In the genomic region with DNA sequence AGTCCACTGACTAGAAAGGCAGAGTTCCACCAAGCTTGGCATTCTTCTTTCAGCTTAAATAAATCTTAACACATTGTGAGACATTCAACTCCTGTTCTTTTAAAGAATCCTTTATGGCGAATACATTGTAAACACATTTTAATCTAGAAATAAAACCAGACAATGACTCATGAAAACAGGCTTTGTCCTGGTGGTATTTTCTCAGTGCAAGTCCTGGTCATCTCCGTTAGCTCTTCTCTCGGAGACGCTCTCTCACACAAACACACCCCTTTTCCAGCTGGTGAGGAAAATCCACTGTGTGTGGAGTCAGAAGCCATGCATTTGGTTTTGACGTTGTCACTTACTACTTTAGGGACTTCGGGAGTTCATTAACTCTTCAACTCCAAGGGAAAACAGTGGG, we compare ENCODE assay signal across 19 cellular contexts.
DNase-seq lines count a peak whose midpoint lies in the region; ATAC-seq and TF ChIP-seq lines count a peak whose summit lies in the region.
"Had no signal": no experiment of that assay in that cellular context is flagged by ENCODE, and none has a peak within 500 bp of the region (broad histone marks: within the 10 kb centered on the region; RNA-seq: fewer than 3 reads in every experiment).

No MANE protein-coding gene starts in this region.

- H3K36me3 ChIP-seq in left ventricle myocardium inferior (peaks cover 33% of the 10 kb centered on the region), mammary epithelial cell (ENCODE audit: insufficient read depth, low read length) (no peaks in the 10 kb centered on the region)
- H3K36me3 ChIP-seq: neural progenitor cell had no signal

- H3K9ac ChIP-seq in mammary epithelial cell (ENCODE audit: insufficient read depth, low read length), result no peak overlapping the region
- H3K9ac ChIP-seq: BLaER1 treated with 17β-estradiol and CSF1 and Interleukin-3, amounts not matched to agents 10 nM and 100 nM; neural progenitor cell had no signal

- no peak for ATAC-seq in right cardiac atrium
- ATAC-seq: activated CD4-positive, alpha-beta T cell treated with anti-CD3 and anti-CD28 coated beads for 36 hours; HepG2; mucosa of descending colon had no signal

- H4K20me1 ChIP-seq in mammary epithelial cell (ENCODE audit: insufficient read depth, low read length), result no peaks in the 10 kb centered on the region
- H4K20me1 ChIP-seq: BLaER1 treated with 17β-estradiol and CSF1 and Interleukin-3, amounts not matched to agents 10 nM and 100 nM had no signal

- no peak overlapping the region for H3K4me3 Mint-ChIP-seq in chondrocyte (ENCODE audit: unreplicated experiment)
- H3K4me3 Mint-ChIP-seq: activated CD4-positive, alpha-beta T cell treated with anti-CD3 and anti-CD28 coated beads for 36 hours; activated naive CD8-positive, alpha-beta T cell; neural progenitor cell had no signal

- CTCF ChIA-PET in mammary epithelial cell (lab: Charles Lee; ENCODE audit: low non-redundant PET), result no interaction called here

- H3K4me2 ChIP-seq in mammary epithelial cell (ENCODE audit: insufficient read depth, low read depth, low read length), result no peak overlapping the region
- H3K4me2 ChIP-seq: BLaER1 treated with 17β-estradiol and CSF1 and Interleukin-3, amounts not matched to agents 10 nM and 100 nM; neural progenitor cell had no signal

- H3K27ac ChIP-seq in left ventricle myocardium inferior (replicated peaks) (peak overlapping the region; percentile 20), right cardiac atrium (ENCODE audit: low read length) (no peak overlapping the region), mammary epithelial cell (ENCODE audit: insufficient read depth, low read depth, low read length) (no peak overlapping the region), substantia nigra (ENCODE audit: low read depth, low read length, poor library complexity, severe bottlenecking) (no peak overlapping the region)
- H3K27ac ChIP-seq: BLaER1 treated with 17β-estradiol and CSF1 and Interleukin-3, amounts not matched to agents 10 nM and 100 nM; epithelial cell of prostate; neural progenitor cell had no signal

- H3K9me3 Mint-ChIP-seq in chondrocyte (ENCODE audit: low read depth), result no peaks in the 10 kb centered on the region
- H3K9me3 Mint-ChIP-seq: neural progenitor cell had no signal

- H3K79me2 ChIP-seq in mammary epithelial cell (ENCODE audit: insufficient read depth, low read length), result no peaks in the 10 kb centered on the region

- no peak overlapping the region for H3K4me3 ChIP-seq in left ventricle myocardium inferior
- no peak overlapping the region for H3K4me3 ChIP-seq in right cardiac atrium (ENCODE audit: low read length)
- no peak overlapping the region for H3K4me3 ChIP-seq in mammary epithelial cell (replicated peaks in 1 of 3; ENCODE audit: insufficient read depth in 1 of 3, low read depth in 2 of 3, low read length in 3 of 3)
- H3K4me3 ChIP-seq: BLaER1 treated with 17β-estradiol and CSF1 and Interleukin-3, amounts not matched to agents 10 nM and 100 nM; mucosa of descending colon; neural progenitor cell had no signal

- H3K27me3 Mint-ChIP-seq in chondrocyte (ENCODE audit: low read depth), result no peaks in the 10 kb centered on the region
- H3K27me3 Mint-ChIP-seq: activated CD4-positive, alpha-beta T cell treated with anti-CD3 and anti-CD28 coated beads for 36 hours; activated naive CD8-positive, alpha-beta T cell had no signal

- dilution Hi-C loops in mammary epithelial cell (cut with HindIII; ENCODE audit: low sequenced_read_pairs), result no loop called here

- intact Hi-C loops in left ventricle myocardium inferior (cut with micrococcal nuclease), result no loop called here
- intact Hi-C loops in right cardiac atrium (cut with DNase I), result no loop called here
- intact Hi-C loops in mammary epithelial cell (cut with micrococcal nuclease), result no loop called here

- peak overlapping the region; percentile 72 for H3K27ac Mint-ChIP-seq in chondrocyte (ENCODE audit: unreplicated experiment)
- H3K27ac Mint-ChIP-seq: activated CD4-positive, alpha-beta T cell treated with anti-CD3 and anti-CD28 coated beads for 36 hours; activated naive CD8-positive, alpha-beta T cell; neural progenitor cell had no signal

- H3K36me3 Mint-ChIP-seq in chondrocyte (ENCODE audit: low read depth), result no peaks in the 10 kb centered on the region

- no TSS peak for BruUV-seq in mammary epithelial cell (replicated peaks; lab: Mats Ljungman, UMichigan)

- H3K27me3 ChIP-seq in left ventricle myocardium inferior (ENCODE audit: low read depth) (no peaks in the 10 kb centered on the region), right cardiac atrium (ENCODE audit: control insufficient read depth, insufficient read depth) (no peaks in the 10 kb centered on the region), mammary epithelial cell (ENCODE audit: insufficient read depth, low read length) (no peaks in the 10 kb centered on the region)
- H3K27me3 ChIP-seq: BLaER1 treated with 17β-estradiol and CSF1 and Interleukin-3, amounts not matched to agents 10 nM and 100 nM; neural progenitor cell had no signal

- no peak for DNase-seq in left ventricle myocardium inferior
- DNase-seq in right cardiac atrium, result no peak
- no peak for DNase-seq in chondrocyte (ENCODE audit: low spot score)
- DNase-seq in iris pigment epithelial cell (ENCODE audit: low read depth), result peak; percentile 96
- DNase-seq in superior temporal gyrus (ENCODE audit: extremely low spot score), result peak; percentile 49
- DNase-seq in mammary epithelial cell, result no peak
- no peak for DNase-seq in NAMALWA (ENCODE audit: low spot score)
- no peak for DNase-seq in substantia nigra (lab: John Stamatoyannopoulos, UW)
- DNase-seq: activated CD4-positive, alpha-beta T cell treated with anti-CD3 and anti-CD28 coated beads for 36 hours; mucosa of descending colon; NCI-H1417 treated with DMSO at 0.1 percent for 48 hours; NCI-H2171; NCI-H69; stimulated activated CD8-positive, alpha-beta memory T cell treated with anti-CD3 and anti-CD28 coated beads, Interleukin-4, amount 100 ng/mL, for 48 hours had no signal

- no peaks in the 10 kb centered on the region for H3K9me3 ChIP-seq in left ventricle myocardium inferior (replicated peaks)
- no peaks in the 10 kb centered on the region for H3K9me3 ChIP-seq in right cardiac atrium (ENCODE audit: control insufficient read depth, low read length)
- no peaks in the 10 kb centered on the region for H3K9me3 ChIP-seq in mammary epithelial cell (replicated peaks; ENCODE audit: insufficient read depth, low read length)
- H3K9me3 ChIP-seq: mucosa of descending colon had no signal

- H2AFZ ChIP-seq in mammary epithelial cell (ENCODE audit: low read depth, low read length), result no peak overlapping the region
- H2AFZ ChIP-seq: neural progenitor cell had no signal

- H3K4me1 ChIP-seq in left ventricle myocardium inferior, result peaks cover 31% of the 10 kb centered on the region
- peaks cover 2% of the 10 kb centered on the region for H3K4me1 ChIP-seq in right cardiac atrium (ENCODE audit: control insufficient read depth, insufficient read depth, low read length)
- H3K4me1 ChIP-seq in mammary epithelial cell (ENCODE audit: insufficient read depth, low read length), result peaks cover 3% of the 10 kb centered on the region
- H3K4me1 ChIP-seq: BLaER1 treated with 17β-estradiol and CSF1 and Interleukin-3, amounts not matched to agents 10 nM and 100 nM; neural progenitor cell had no signal

- 75% methylated on average over 6 of the region's 6 CpGs for WGBS in right cardiac atrium
- 92% methylated on average over 6 of the region's 6 CpGs for WGBS in mammary epithelial cell (ENCODE audit: low coverage, missing lambda C conversion rate)

- in situ Hi-C loops in mammary epithelial cell (cut with MboI; ENCODE audit: low sequenced_read_pairs in 2 of 2), result no loop called here

- H3K4me1 Mint-ChIP-seq in chondrocyte (ENCODE audit: low read depth), result peaks cover 17% of the 10 kb centered on the region
- H3K4me1 Mint-ChIP-seq: neural progenitor cell had no signal

- TF ChIP-seq CTCF in left ventricle myocardium inferior (IDR thresholded peaks at IDR 0.05; ENCODE audit: borderline replicate concordance), result no peak
- no peak for TF ChIP-seq CTCF in chondrocyte (IDR thresholded peaks at IDR 0.05)
- no peak for TF ChIP-seq CTCF in mammary epithelial cell (conservative IDR thresholded peaks at IDR 0.05 in 1 of 2, IDR thresholded peaks at IDR 0.05 in 1 of 2; ENCODE audit: extremely low read depth in 1 of 2, insufficient read depth in 1 of 2, low read depth in 1 of 2, low read length in 2 of 2)

Comparison
In these comparisons a context has a peak if more than half of its experiments do, and no peak if none do; other contexts are left out.
1. DNase-seq: peak in iris pigment epithelial cell (single experiment) and superior temporal gyrus (single experiment); none in left ventricle myocardium inferior (single experiment), right cardiac atrium (0 of 3), chondrocyte (single experiment), mammary epithelial cell (single experiment), NAMALWA (single experiment) and substantia nigra (0 of 49).